Comparison of ENCODE assay signal across 1 cellular context in genomic region chr20:37311710-37312355, GRCh38.
A peak's percentile ranks its signal among the peaks of the same experiment; 100 is the strongest.
TF ChIP-seq lines count a peak whose summit lies in the region.

No MANE protein-coding gene starts in this region.

TF ChIP-seq in HepG2, 621 proteins besides CTCF, POLR2A, EP300 and RAD21:
- 0 out of 2 replicates have a peak, but pooled peaks have one; percentile 17 for TF ChIP-seq ZNF629 (CRISPR knock-in tag; conservative IDR thresholded peaks at IDR 0.05)
- TF ChIP-seq ZNF652 (CRISPR knock-in tag; IDR thresholded peaks at IDR 0.05; ENCODE audit: borderline replicate concordance, low read depth), result no peak
- no peak for TF ChIP-seq RFXAP (CRISPR knock-in tag; IDR thresholded peaks at IDR 0.05; ENCODE audit: borderline replicate concordance)
- no peak for TF ChIP-seq ZSCAN9 (CRISPR knock-in tag; IDR thresholded peaks at IDR 0.05; ENCODE audit: borderline replicate concordance)
- no peak for TF ChIP-seq ETV5 (CRISPR knock-in tag; IDR thresholded peaks at IDR 0.05; ENCODE audit: borderline replicate concordance)
